In genomic region chr18:72940509-72940908, GRCh38 we compare ENCODE assay signal across 25 cellular contexts.
"Had no signal": no experiment of that assay in that cellular context is flagged by ENCODE, and none has a peak within 500 bp of the region (broad histone marks: within the 10 kb centered on the region; RNA-seq: fewer than 3 reads in every experiment).

No MANE protein-coding gene starts in this region.

- H3K4me1 ChIP-seq: colonic mucosa, esophagus squamous epithelium, gastrocnemius medialis, heart right ventricle, left lung, lower lobe of right lung had no signal

- H3K27ac ChIP-seq: colonic mucosa, epithelial cell of prostate, esophagus squamous epithelium, gastrocnemius medialis, heart right ventricle, left lung, lower lobe of right lung had no signal

- H3K9me3 ChIP-seq: colonic mucosa, gastrocnemius medialis, heart right ventricle, lower lobe of right lung had no signal

- ATAC-seq: effector memory CD8-positive, alpha-beta T cell; esophagus mucosa; gastrocnemius medialis; heart right ventricle; left cardiac atrium; left lung; left ventricle myocardium superior; lower lobe of right lung; mucosa of descending colon had no signal

- H3K27me3 ChIP-seq: colonic mucosa, esophagus squamous epithelium, gastrocnemius medialis, heart right ventricle, left lung had no signal

- FAIRE-seq: endometrium, islet of Langerhans, keratinocyte had no signal

- DNase-seq: colonic mucosa; cortex of kidney; effector CD8-positive, alpha-beta T cell; effector memory CD8-positive, alpha-beta T cell; endodermal cell; erythroblast; esophagus squamous epithelium; foreskin melanocyte; gastrocnemius medialis; glutamatergic neuron; head of caudate nucleus; heart right ventricle; hippocampal formation; left cardiac atrium; left lung; left ventricle myocardium superior; lower lobe of right lung; mesenchymal stem cell; mucosa of descending colon; naive B cell had no signal

- H3K4me3 ChIP-seq: colonic mucosa, esophagus squamous epithelium, gastrocnemius medialis, heart right ventricle, left lung, lower lobe of right lung, mucosa of descending colon had no signal

- H3K36me3 ChIP-seq: colonic mucosa, esophagus squamous epithelium, gastrocnemius medialis, heart right ventricle, left lung, lower lobe of right lung had no signal
